Comparison of ENCODE assay signal across 1 cellular context in the genomic region with DNA sequence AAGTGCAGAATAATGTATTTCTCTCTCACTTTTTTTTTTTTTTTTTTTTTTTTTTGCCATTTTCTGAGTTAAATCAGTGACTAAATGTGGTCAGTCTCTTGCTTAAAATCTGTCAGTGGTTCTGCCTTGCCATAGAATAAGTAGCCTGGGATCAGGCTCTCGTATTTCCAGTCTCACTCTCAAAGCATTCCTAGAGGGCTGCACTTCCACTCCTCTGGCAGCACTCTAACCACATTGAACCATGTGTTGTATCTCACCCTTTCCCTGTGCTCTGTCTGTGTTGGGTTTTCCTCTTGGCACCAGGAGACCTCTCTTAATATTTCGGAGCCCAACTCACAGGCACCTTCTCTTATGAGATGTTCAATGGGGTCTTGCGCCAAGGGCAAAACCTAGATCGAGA.
TF ChIP-seq lines count a peak whose summit lies in the region.

No MANE protein-coding gene starts in this region.

TF ChIP-seq in GM23338, 12 proteins besides CTCF, POLR2A, EP300 and RAD21 (continued from another document):
- TF ChIP-seq, protein P1, sequence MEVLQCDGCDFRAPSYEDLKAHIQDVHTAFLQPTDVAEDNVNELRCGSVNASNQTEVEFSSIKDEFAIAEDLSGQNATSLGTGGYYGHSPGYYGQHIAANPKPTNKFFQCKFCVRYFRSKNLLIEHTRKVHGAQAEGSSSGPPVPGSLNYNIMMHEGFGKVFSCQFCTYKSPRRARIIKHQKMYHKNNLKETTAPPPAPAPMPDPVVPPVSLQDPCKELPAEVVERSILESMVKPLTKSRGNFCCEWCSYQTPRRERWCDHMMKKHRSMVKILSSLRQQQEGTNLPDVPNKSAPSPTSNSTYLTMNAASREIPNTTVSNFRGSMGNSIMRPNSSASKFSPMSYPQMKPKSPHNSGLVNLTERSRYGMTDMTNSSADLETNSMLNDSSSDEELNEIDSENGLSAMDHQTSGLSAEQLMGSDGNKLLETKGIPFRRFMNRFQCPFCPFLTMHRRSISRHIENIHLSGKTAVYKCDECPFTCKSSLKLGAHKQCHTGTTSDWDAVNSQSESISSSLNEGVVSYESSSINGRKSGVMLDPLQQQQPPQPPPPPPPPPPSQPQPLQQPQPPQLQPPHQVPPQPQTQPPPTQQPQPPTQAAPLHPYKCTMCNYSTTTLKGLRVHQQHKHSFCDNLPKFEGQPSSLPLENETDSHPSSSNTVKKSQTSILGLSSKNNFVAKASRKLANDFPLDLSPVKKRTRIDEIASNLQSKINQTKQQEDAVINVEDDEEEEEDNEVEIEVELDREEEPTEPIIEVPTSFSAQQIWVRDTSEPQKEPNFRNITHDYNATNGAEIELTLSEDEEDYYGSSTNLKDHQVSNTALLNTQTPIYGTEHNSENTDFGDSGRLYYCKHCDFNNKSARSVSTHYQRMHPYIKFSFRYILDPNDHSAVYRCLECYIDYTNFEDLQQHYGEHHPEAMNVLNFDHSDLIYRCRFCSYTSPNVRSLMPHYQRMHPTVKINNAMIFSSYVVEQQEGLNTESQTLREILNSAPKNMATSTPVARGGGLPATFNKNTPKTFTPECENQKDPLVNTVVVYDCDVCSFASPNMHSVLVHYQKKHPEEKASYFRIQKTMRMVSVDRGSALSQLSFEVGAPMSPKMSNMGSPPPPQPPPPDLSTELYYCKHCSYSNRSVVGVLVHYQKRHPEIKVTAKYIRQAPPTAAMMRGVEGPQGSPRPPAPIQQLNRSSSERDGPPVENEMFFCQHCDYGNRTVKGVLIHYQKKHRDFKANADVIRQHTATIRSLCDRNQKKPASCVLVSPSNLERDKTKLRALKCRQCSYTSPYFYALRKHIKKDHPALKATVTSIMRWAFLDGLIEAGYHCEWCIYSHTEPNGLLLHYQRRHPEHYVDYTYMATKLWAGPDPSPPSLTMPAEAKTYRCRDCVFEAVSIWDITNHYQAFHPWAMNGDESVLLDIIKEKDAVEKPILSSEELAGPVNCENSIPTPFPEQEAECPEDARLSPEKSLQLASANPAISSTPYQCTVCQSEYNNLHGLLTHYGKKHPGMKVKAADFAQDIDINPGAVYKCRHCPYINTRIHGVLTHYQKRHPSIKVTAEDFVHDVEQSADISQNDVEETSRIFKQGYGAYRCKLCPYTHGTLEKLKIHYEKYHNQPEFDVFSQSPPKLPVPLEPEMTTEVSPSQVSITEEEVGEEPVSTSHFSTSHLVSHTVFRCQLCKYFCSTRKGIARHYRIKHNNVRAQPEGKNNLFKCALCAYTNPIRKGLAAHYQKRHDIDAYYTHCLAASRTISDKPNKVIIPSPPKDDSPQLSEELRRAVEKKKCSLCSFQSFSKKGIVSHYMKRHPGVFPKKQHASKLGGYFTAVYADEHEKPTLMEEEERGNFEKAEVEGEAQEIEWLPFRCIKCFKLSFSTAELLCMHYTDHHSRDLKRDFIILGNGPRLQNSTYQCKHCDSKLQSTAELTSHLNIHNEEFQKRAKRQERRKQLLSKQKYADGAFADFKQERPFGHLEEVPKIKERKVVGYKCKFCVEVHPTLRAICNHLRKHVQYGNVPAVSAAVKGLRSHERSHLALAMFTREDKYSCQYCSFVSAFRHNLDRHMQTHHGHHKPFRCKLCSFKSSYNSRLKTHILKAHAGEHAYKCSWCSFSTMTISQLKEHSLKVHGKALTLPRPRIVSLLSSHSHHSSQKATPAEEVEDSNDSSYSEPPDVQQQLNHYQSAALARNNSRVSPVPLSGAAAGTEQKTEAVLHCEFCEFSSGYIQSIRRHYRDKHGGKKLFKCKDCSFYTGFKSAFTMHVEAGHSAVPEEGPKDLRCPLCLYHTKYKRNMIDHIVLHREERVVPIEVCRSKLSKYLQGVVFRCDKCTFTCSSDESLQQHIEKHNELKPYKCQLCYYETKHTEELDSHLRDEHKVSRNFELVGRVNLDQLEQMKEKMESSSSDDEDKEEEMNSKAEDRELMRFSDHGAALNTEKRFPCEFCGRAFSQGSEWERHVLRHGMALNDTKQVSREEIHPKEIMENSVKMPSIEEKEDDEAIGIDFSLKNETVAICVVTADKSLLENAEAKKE (CRISPR knock-in tag; IDR thresholded peaks at IDR 0.05): no peak
- no peak for TF ChIP-seq EZH2phosphoT487 (IDR thresholded peaks at IDR 0.05; ENCODE audit: unreplicated experiment)
- TF ChIP-seq STAT1 (IDR thresholded peaks at IDR 0.05; ENCODE audit: unreplicated experiment): no peak
- TF ChIP-seq EZH2 (IDR thresholded peaks at IDR 0.05; ENCODE audit: low read depth, unreplicated experiment): no peak
- no peak for TF ChIP-seq JUNB (IDR thresholded peaks at IDR 0.05; ENCODE audit: unreplicated experiment)
- no peak for TF ChIP-seq ZNF114 (CRISPR knock-in tag; IDR thresholded peaks at IDR 0.05)
- TF ChIP-seq REST (IDR thresholded peaks at IDR 0.05; ENCODE audit: unreplicated experiment): no peak
- TF ChIP-seq POLR2AphosphoS5 (IDR thresholded peaks at IDR 0.05; ENCODE audit: low read depth): no peak
- no peak for TF ChIP-seq ZNF331 (CRISPR knock-in tag; IDR thresholded peaks at IDR 0.05; ENCODE audit: low read depth)
- no peak for TF ChIP-seq NANOG (IDR thresholded peaks at IDR 0.05; ENCODE audit: borderline replicate concordance)
